Comparison of ENCODE assay signal across 23 cellular contexts in the genomic region with DNA sequence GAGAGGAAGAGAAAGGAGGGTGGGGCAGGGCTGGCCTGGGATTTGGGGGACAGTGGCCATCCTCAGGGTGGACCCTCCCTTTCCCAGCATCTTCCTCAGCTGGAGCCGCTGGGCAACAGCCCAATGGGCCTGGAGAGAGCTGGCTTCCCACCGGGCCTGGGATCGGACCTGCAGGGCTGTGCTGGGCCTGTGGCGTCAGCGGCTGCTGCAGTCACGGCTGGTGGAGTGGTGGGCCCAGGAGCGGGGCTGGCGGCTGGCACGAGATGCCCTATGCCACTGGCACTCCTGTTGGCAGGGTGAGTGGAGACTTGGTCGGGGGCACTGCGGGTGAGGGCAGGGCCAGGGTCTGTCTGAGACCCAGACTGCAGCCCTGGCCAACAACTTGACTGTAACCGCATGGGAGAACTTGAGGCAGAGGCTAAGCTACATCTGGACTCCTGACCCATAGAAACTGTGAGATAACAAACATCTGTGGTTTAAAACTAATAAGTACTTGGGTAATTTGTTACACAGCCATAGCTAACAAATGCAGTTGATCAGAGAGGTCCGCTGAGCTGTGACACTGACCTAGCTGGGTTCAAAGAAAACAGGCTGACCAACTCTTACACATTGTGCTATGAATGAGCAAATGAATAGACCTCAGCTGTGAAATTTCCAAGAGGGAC. TPM values are rescaled to one million over a fixed set of nuclear protein-coding genes. Genes with fewer than 3 reads are reported as not detected.
"Had no signal": no experiment of that assay in that cellular context is flagged by ENCODE, and none has a peak within 500 bp of the region (broad histone marks: within the 10 kb centered on the region; RNA-seq: fewer than 3 reads in every experiment).

No MANE protein-coding gene starts in this region.

- H3K27me3 ChIP-seq: MG63 had no signal

- DNase-seq: Karpas-422, KG1, MG63, NCI-H1092, NCI-H1105 treated with DMSO at 0.1 percent for 48 hours, NCI-H1436, NCI-H187, NCI-H2029, NCI-H2081 treated with DMSO at 0.1 percent for 48 hours, NCI-H2171, NCI-H226, NCI-H446, NCI-H510A, NCI-H524 treated with DMSO at 0.1 percent for 48 hours, NCI-H69, NCI-H774, RPMI8226, SHP77, SK-N-SH, SW 1271 had no signal

- H3K4me3 ChIP-seq: MG63 had no signal

- H3K9me3 ChIP-seq: MG63, SK-N-SH had no signal

- H3K4me2 ChIP-seq: SK-N-SH had no signal

- H3K36me3 ChIP-seq: MG63 had no signal

- FAIRE-seq: RCC 7860 had no signal

- H3K9ac ChIP-seq: SK-N-SH had no signal

RNA-seq across cellular contexts. Expression of a gene that starts 17.9 kb away (rescaled TPM):
- total RNA-seq: HT1080, SK-MEL-5 had no signal
